Comparison of ENCODE assay signal across 21 cellular contexts in genomic region chr2:70036290-70036689, GRCh38.
"Had no signal": no experiment of that assay in that cellular context is flagged by ENCODE, and none has a peak within 500 bp of the region (broad histone marks: within the 10 kb centered on the region; RNA-seq: fewer than 3 reads in every experiment).

No MANE protein-coding gene starts in this region.

- H3K4me3 Mint-ChIP-seq: activated B cell treated with CpG ODN at 0.5 μM for 24 hours; activated T-helper 1 cell treated with anti-CD3 and anti-CD28 coated beads, Interleukin-12 subunit alpha, Interleukin-12 subunit beta, Interleukin-2, Interleukin-4 antibody, amounts not matched to agents 30 ng/mL and 10 ng/mL and 1 ng/mL, durations not matched to agents 14 hours and 24 hours and 36 hours; endodermal cell; memory B cell; neural progenitor cell had no signal

- FAIRE-seq: kidney had no signal

- H3K9me3 Mint-ChIP-seq: activated B cell treated with CpG ODN at 0.5 μM for 24 hours; activated T-helper 1 cell treated with anti-CD3 and anti-CD28 coated beads, Interleukin-12 subunit alpha, Interleukin-12 subunit beta, Interleukin-2, Interleukin-4 antibody, amounts not matched to agents 30 ng/mL and 10 ng/mL and 1 ng/mL, durations not matched to agents 14 hours and 24 hours and 36 hours; endodermal cell; memory B cell; naive thymus-derived CD4-positive, alpha-beta T cell; neural progenitor cell had no signal

- H3K4me2 ChIP-seq: neural progenitor cell had no signal

- H3K9me3 ChIP-seq: breast epithelium, transverse colon had no signal

- H3K27ac ChIP-seq: breast epithelium, neural progenitor cell, transverse colon had no signal

- H3K4me1 Mint-ChIP-seq: activated B cell treated with CpG ODN at 0.5 μM for 24 hours, memory B cell had no signal

- ATAC-seq: esophagus mucosa; naive thymus-derived CD4-positive, alpha-beta T cell; right cardiac atrium had no signal

- H2AFZ ChIP-seq: neural progenitor cell had no signal

- H3K9ac ChIP-seq: neural progenitor cell had no signal

- H3K27me3 ChIP-seq: breast epithelium, neural progenitor cell, transverse colon had no signal

- H3K4me1 ChIP-seq: breast epithelium had no signal

- H3K36me3 ChIP-seq: breast epithelium, neural progenitor cell, transverse colon had no signal

- H3K4me3 ChIP-seq: breast epithelium, neural progenitor cell, transverse colon had no signal

- H3K27me3 Mint-ChIP-seq: activated B cell treated with CpG ODN at 0.5 μM for 24 hours; memory B cell; naive thymus-derived CD4-positive, alpha-beta T cell had no signal

- DNase-seq: activated B cell treated with CpG ODN at 0.5 μM for 24 hours; activated gamma-delta T cell; activated naive CD4-positive, alpha-beta T cell treated with anti-CD3 and anti-CD28 coated beads, Interleukin-2, amount 50 U/mL, for 16 hours; activated T-cell treated with anti-CD3 and anti-CD28 coated beads for 4 hours; central memory CD4-positive, alpha-beta T cell; endodermal cell; foreskin fibroblast; head of caudate nucleus; hippocampal formation; kidney; midbrain; naive thymus-derived CD4-positive, alpha-beta T cell; right cardiac atrium; stimulated activated CD4-positive, alpha-beta T cell treated with anti-CD3 and anti-CD28 coated beads, Interleukin-2, amount 100 ng/mL, for 48 hours; stimulated activated naive CD4-positive, alpha-beta T cell treated with Interleukin-2 at 50 U/mL for 16 hours; transverse colon had no signal

- H3K27ac Mint-ChIP-seq: activated B cell treated with CpG ODN at 0.5 μM for 24 hours; activated T-helper 1 cell treated with anti-CD3 and anti-CD28 coated beads, Interleukin-12 subunit alpha, Interleukin-12 subunit beta, Interleukin-2, Interleukin-4 antibody, amounts not matched to agents 30 ng/mL and 10 ng/mL and 1 ng/mL, durations not matched to agents 14 hours and 24 hours and 36 hours; memory B cell; neural progenitor cell had no signal
